ENCODE assay signal across 22 cellular contexts in genomic region chr22:21054714-21055563, GRCh38. TPM values are rescaled to one million over a fixed set of nuclear protein-coding genes. Genes with fewer than 3 reads are reported as not detected.
DNase-seq lines count a peak whose midpoint lies in the region; ATAC-seq, FAIRE-seq and TF ChIP-seq lines count a peak whose summit lies in the region.
"Had no signal": no experiment of that assay in that cellular context is flagged by ENCODE, and none has a peak within 500 bp of the region (broad histone marks: within the 10 kb centered on the region; RNA-seq: fewer than 3 reads in every experiment).

No MANE protein-coding gene starts in this region.

- H3K27me3 ChIP-seq in BLaER1 (no peaks in the 10 kb centered on the region), DOHH2 (ENCODE audit: control insufficient read depth, low read length) (peaks cover 11% of the 10 kb centered on the region), hepatocyte (no peaks in the 10 kb centered on the region)

- H4K20me1 ChIP-seq in BLaER1 (no peaks in the 10 kb centered on the region), DOHH2 (ENCODE audit: control insufficient read depth, insufficient read depth, low read depth, low read length) (no peaks in the 10 kb centered on the region), hepatocyte (ENCODE audit: insufficient read depth, poor library complexity, severe bottlenecking) (no peaks in the 10 kb centered on the region)

- H3K4me3 ChIP-seq in BLaER1 (no peak overlapping the region), DOHH2 (ENCODE audit: low read length) (no peak overlapping the region), kidney (ENCODE audit: low read length in 2 of 2) (no peak overlapping the region), hepatocyte (no peak overlapping the region)
- H3K4me3 ChIP-seq: A549, GM23248 had no signal

- H3K4me2 ChIP-seq in BLaER1 (peak overlapping the region; percentile 79), DOHH2 (ENCODE audit: low read length) (peak overlapping the region; percentile 57), hepatocyte (no peak overlapping the region)
- H3K4me2 ChIP-seq: A549, KMS-11 had no signal

- H3K4me1 ChIP-seq in BLaER1 (peaks cover 55% of the 10 kb centered on the region), DOHH2 (ENCODE audit: control insufficient read depth, low read length) (peaks cover 23% of the 10 kb centered on the region), kidney (ENCODE audit: control insufficient read depth in 1 of 2, insufficient read depth in 1 of 2, low read depth in 1 of 2, low read length in 2 of 2) (no peaks in the 10 kb centered on the region), hepatocyte (ENCODE audit: insufficient read depth) (no peaks in the 10 kb centered on the region)
- H3K4me1 ChIP-seq: A549 had no signal

- no peaks in the 10 kb centered on the region for H3K9me3 ChIP-seq in BLaER1
- H3K9me3 ChIP-seq in DOHH2 (ENCODE audit: control insufficient read depth, insufficient read depth, low read length), result no peaks in the 10 kb centered on the region
- no peaks in the 10 kb centered on the region for H3K9me3 ChIP-seq in kidney (ENCODE audit: control insufficient read depth in 1 of 2, low read length in 2 of 2)
- H3K9me3 ChIP-seq in hepatocyte (ENCODE audit: low read depth), result no peaks in the 10 kb centered on the region
- H3K9me3 ChIP-seq: A549 had no signal

- H3K79me2 ChIP-seq in DOHH2 (ENCODE audit: control insufficient read depth, low read length) (no peaks in the 10 kb centered on the region), hepatocyte (no peaks in the 10 kb centered on the region)

- no peaks in the 10 kb centered on the region for H3K9me2 ChIP-seq in DOHH2 (replicated peaks; ENCODE audit: control insufficient read depth, low read length)
- no peaks in the 10 kb centered on the region for H3K9me2 ChIP-seq in hepatocyte (replicated peaks; ENCODE audit: insufficient read depth)

- WGBS in hepatocyte (ENCODE audit: low lambda C conversion rate, missing lambda C conversion rate), result 83% methylated on average over 11 of the region's 11 CpGs

- H3K27ac ChIP-seq in BLaER1 (no peak overlapping the region), DOHH2 (ENCODE audit: low read depth, low read length) (no peak overlapping the region), kidney (ENCODE audit: low read depth in 2 of 2, low read length in 2 of 2) (no peak overlapping the region), hepatocyte (no peak overlapping the region)
- H3K27ac ChIP-seq: A549, C4-2B, GM23248, KMS-11 had no signal

- no peak for FAIRE-seq in kidney (lab: Jason Lieb, UNC)
- FAIRE-seq: A549 had no signal

- ATAC-seq in GM21529 (IDR thresholded peaks at IDR 0.05; ENCODE audit: unreplicated experiment) (no peak), left lobe of liver (no peak)
- ATAC-seq: A549, PC-3, SK-N-SH treated with all-trans-retinoic acid at 6 μM for 48 hours had no signal

- DNase-seq in ecto neural progenitor cell (ENCODE audit: low spot score), result peak; percentile 48
- peak; percentile 61 for DNase-seq in kidney
- DNase-seq in ureter (ENCODE audit: low spot score), result no peak
- no peak for DNase-seq in left lobe of liver (ENCODE audit: low spot score)
- no peak for DNase-seq in hepatocyte (ENCODE audit: low spot score)
- DNase-seq: DMS79 treated with DMSO at 0.1 percent for 48 hours, GM23248, NCI-H1417 treated with DMSO at 0.1 percent for 48 hours, NCI-H187 treated with DMSO at 0.1 percent for 48 hours, NCI-H2227 treated with DMSO at 0.1 percent for 48 hours, PC-3, RPMI8226, SIG-M5 had no signal

- H2AFZ ChIP-seq in hepatocyte, result no peak overlapping the region
- H2AFZ ChIP-seq: GM23248 had no signal

- no peaks in the 10 kb centered on the region for H3K36me3 ChIP-seq in BLaER1
- no peaks in the 10 kb centered on the region for H3K36me3 ChIP-seq in DOHH2 (ENCODE audit: control insufficient read depth, low read length)
- H3K36me3 ChIP-seq in kidney (ENCODE audit: control insufficient read depth in 1 of 2, insufficient read depth in 2 of 2, low read length in 2 of 2), result no peaks in the 10 kb centered on the region
- H3K36me3 ChIP-seq in hepatocyte (replicated peaks; ENCODE audit: insufficient read depth, low read depth), result no peaks in the 10 kb centered on the region

- TF ChIP-seq CTCF in DOHH2 (IDR thresholded peaks at IDR 0.05; ENCODE audit: low read depth, low read length, poor library complexity, severe bottlenecking) (no peak), kidney (IDR thresholded peaks at IDR 0.05; ENCODE audit: borderline replicate concordance, extremely low read depth, insufficient read depth) (no peak), hepatocyte (IDR thresholded peaks at IDR 0.05; ENCODE audit: poor library complexity) (no peak)

- intact Hi-C loops in kidney (cut with DNase I), result no loop called here

- no peaks in the 10 kb centered on the region for H3F3A ChIP-seq in DOHH2 (ENCODE audit: control insufficient read depth, insufficient read depth)

- H3K9ac ChIP-seq in BLaER1 (no peak overlapping the region), kidney (ENCODE audit: low read length in 2 of 2) (no peak overlapping the region)
- H3K9ac ChIP-seq: GM23248, KMS-11 had no signal

RNA-seq across cellular contexts. Expression of gene LRRC74B, which starts 9.2 kb away (rescaled TPM):
- not detected for total RNA-seq in kidney
- not detected for polyA plus RNA-seq in kidney (ENCODE audit: insufficient read depth, low read depth, low replicate concordance)
- total RNA-seq in ureter, result not detected
- not detected for total RNA-seq in left lobe of liver
- 0.20 TPM in 1 of 2 replicates, not detected in the other for total RNA-seq in hepatocyte
- 0.51 and 0.52 TPM in 2 replicates for polyA plus RNA-seq in hepatocyte
- total RNA-seq: G401, GM23248, M059J, PC-3 had no signal
- polyA plus RNA-seq: GM23248 had no signal

RNA-seq across cellular contexts. Expression of gene SLC7A4, which starts 22.6 kb away (rescaled TPM):
- total RNA-seq in kidney (0.57 TPM), ureter (8.1 TPM), left lobe of liver (0.23 TPM), hepatocyte (89.9 and 140 TPM in 2 replicates)
- polyA plus RNA-seq in kidney (ENCODE audit: insufficient read depth, low read depth, low replicate concordance) (1.2 TPM), hepatocyte (494 and 496 TPM in 2 replicates)
- total RNA-seq: G401, GM23248, M059J, PC-3 had no signal
- polyA plus RNA-seq: A549, GM23248 had no signal

RNA-seq across cellular contexts. Expression of gene P2RX6, which starts 40.0 kb away (rescaled TPM):
- 1.0 TPM for total RNA-seq in kidney
- 1.6 TPM for polyA plus RNA-seq in kidney (ENCODE audit: insufficient read depth, low read depth, low replicate concordance)
- total RNA-seq in ureter, result 5.7 TPM
- 0.28 TPM for total RNA-seq in left lobe of liver
- 3.3 and 14.4 TPM in 2 replicates for total RNA-seq in hepatocyte
- 8.0 and 12.9 TPM in 2 replicates for polyA plus RNA-seq in hepatocyte

RNA-seq across cellular contexts. Expression of gene THAP7, which starts 53.0 kb away (rescaled TPM):
- 25.5 TPM for total RNA-seq in kidney
- polyA plus RNA-seq in kidney (ENCODE audit: insufficient read depth, low read depth, low replicate concordance), result 44.1 TPM
- total RNA-seq in ureter, result 25.8 TPM
- 16.9 TPM for total RNA-seq in left lobe of liver
- total RNA-seq in hepatocyte, result 26.2 and 38.4 TPM in 2 replicates
- 40.5 and 41.2 TPM in 2 replicates for polyA plus RNA-seq in hepatocyte

Comparison
In these comparisons a context has a peak if more than half of its experiments do, and no peak if none do; other contexts are left out.
1. DNase-seq: peak in ecto neural progenitor cell (single experiment) and kidney (single experiment); none in ureter (single experiment), left lobe of liver (single experiment) and hepatocyte (single experiment).